Comparison of ENCODE assay signal across 1 cellular context in the genomic region with DNA sequence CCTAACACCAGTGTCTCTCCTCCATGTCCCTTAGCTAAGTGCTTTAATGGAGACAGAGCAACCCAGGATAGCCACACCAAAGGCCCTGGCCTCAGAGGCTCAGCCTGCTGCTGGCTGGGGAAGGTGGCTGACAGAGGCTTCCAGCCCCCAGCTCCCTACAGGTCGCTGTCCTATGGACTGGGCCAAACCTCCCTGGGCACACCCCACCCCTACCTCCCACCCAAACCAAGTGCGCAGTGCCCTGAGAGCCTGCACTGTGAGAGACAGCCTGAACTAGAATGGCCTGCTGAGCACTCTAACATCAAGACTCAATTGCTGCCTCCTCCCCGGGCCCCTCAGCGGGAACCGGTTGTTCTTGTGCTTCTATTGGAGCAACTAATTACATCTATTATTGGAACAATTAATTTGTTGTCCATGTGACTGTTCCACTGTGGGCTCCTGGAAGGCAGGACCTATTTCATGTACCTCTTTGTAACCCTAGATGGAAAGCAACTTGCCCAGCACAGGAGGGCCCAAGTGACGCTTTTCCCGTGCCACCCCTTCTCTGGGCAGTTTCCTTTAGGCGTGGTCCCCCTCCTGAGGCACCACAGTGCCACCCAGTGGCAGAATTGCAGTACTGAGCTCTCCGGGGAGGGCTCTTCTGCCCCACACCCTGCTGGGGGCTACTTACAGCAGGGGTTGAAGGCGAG.
A peak's percentile ranks its signal among the peaks of the same experiment; 100 is the strongest.
TF ChIP-seq lines count a peak whose summit lies in the region.

No MANE protein-coding gene starts in this region.

TF ChIP-seq in HepG2, 621 proteins besides CTCF, POLR2A, EP300 and RAD21 (continued from another document and continues in another):
- TF ChIP-seq ZNF432 (CRISPR knock-in tag; IDR thresholded peaks at IDR 0.05; ENCODE audit: borderline replicate concordance) (no peak), ZNF652 (CRISPR knock-in tag; IDR thresholded peaks at IDR 0.05; ENCODE audit: borderline replicate concordance, low read depth) (no peak), ZNF747 (CRISPR knock-in tag; IDR thresholded peaks at IDR 0.05; ENCODE audit: borderline replicate concordance) (peak; percentile 39; the same call in 1 of the 2 replicates), JARID2 (CRISPR knock-in tag; IDR thresholded peaks at IDR 0.05; ENCODE audit: insufficient replicate concordance) (no peak), PITX1 (CRISPR knock-in tag; IDR thresholded peaks at IDR 0.05) (no peak), ZNF225 (CRISPR knock-in tag; IDR thresholded peaks at IDR 0.05) (no peak), PHF20 (CRISPR knock-in tag; IDR thresholded peaks at IDR 0.05) (no peak), POLR2AphosphoS2 (IDR thresholded peaks at IDR 0.05; ENCODE audit: low read depth, low read length) (no peak), ZNF326 (CRISPR knock-in tag; IDR thresholded peaks at IDR 0.05; ENCODE audit: borderline replicate concordance) (no peak), MIER3 (CRISPR knock-in tag; IDR thresholded peaks at IDR 0.05; ENCODE audit: borderline replicate concordance) (0 out of 2 replicates have a peak, but pooled peaks have one; percentile 44), MED8 (CRISPR knock-in tag; IDR thresholded peaks at IDR 0.05; ENCODE audit: insufficient replicate concordance) (no peak), TSC22D2 (CRISPR knock-in tag; IDR thresholded peaks at IDR 0.05; ENCODE audit: borderline replicate concordance) (no peak; the same call in 1 of the 2 replicates), ZNF33A (CRISPR knock-in tag; IDR thresholded peaks at IDR 0.05; ENCODE audit: borderline replicate concordance) (no peak), ZFX (CRISPR knock-in tag; IDR thresholded peaks at IDR 0.05; ENCODE audit: low read depth) (peak; percentile 50), RXRB (CRISPR knock-in tag; IDR thresholded peaks at IDR 0.05; ENCODE audit: borderline replicate concordance) (peak; percentile 26; the same call in 1 of the 2 replicates), KAT8 (CRISPR knock-in tag; IDR thresholded peaks at IDR 0.05) (no peak), ZBTB8A (CRISPR knock-in tag; IDR thresholded peaks at IDR 0.05; ENCODE audit: borderline replicate concordance, low read depth) (no peak), HNRNPK (IDR thresholded peaks at IDR 0.05; ENCODE audit: low read depth, low read length, poor library complexity, severe bottlenecking) (no peak), CENPT (CRISPR knock-in tag; IDR thresholded peaks at IDR 0.05; ENCODE audit: low read depth) (no peak), HDAC2 (CRISPR knock-in tag; IDR thresholded peaks at IDR 0.05) (no peak), ZNF674 (CRISPR knock-in tag; IDR thresholded peaks at IDR 0.05; ENCODE audit: low read depth) (no peak), YEATS4 (CRISPR knock-in tag; IDR thresholded peaks at IDR 0.05; ENCODE audit: borderline replicate concordance) (no peak), ZNF790 (CRISPR knock-in tag; IDR thresholded peaks at IDR 0.05; ENCODE audit: borderline replicate concordance) (no peak), ZNF839 (CRISPR knock-in tag; IDR thresholded peaks at IDR 0.05; ENCODE audit: borderline replicate concordance) (no peak), EEA1 (CRISPR knock-in tag; IDR thresholded peaks at IDR 0.05; ENCODE audit: borderline replicate concordance) (no peak), EZH2 (conservative IDR thresholded peaks at IDR 0.05; ENCODE audit: low read depth, low read length) (no peak)
- TF ChIP-seq, protein P1, sequence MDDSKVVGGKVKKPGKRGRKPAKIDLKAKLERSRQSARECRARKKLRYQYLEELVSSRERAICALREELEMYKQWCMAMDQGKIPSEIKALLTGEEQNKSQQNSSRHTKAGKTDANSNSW (CRISPR knock-in tag; IDR thresholded peaks at IDR 0.05; ENCODE audit: borderline replicate concordance): no peak
- TF ChIP-seq, protein P2, sequence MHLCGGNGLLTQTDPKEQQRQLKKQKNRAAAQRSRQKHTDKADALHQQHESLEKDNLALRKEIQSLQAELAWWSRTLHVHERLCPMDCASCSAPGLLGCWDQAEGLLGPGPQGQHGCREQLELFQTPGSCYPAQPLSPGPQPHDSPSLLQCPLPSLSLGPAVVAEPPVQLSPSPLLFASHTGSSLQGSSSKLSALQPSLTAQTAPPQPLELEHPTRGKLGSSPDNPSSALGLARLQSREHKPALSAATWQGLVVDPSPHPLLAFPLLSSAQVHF (CRISPR knock-in tag; IDR thresholded peaks at IDR 0.05): no peak
- TF ChIP-seq, protein P3, sequence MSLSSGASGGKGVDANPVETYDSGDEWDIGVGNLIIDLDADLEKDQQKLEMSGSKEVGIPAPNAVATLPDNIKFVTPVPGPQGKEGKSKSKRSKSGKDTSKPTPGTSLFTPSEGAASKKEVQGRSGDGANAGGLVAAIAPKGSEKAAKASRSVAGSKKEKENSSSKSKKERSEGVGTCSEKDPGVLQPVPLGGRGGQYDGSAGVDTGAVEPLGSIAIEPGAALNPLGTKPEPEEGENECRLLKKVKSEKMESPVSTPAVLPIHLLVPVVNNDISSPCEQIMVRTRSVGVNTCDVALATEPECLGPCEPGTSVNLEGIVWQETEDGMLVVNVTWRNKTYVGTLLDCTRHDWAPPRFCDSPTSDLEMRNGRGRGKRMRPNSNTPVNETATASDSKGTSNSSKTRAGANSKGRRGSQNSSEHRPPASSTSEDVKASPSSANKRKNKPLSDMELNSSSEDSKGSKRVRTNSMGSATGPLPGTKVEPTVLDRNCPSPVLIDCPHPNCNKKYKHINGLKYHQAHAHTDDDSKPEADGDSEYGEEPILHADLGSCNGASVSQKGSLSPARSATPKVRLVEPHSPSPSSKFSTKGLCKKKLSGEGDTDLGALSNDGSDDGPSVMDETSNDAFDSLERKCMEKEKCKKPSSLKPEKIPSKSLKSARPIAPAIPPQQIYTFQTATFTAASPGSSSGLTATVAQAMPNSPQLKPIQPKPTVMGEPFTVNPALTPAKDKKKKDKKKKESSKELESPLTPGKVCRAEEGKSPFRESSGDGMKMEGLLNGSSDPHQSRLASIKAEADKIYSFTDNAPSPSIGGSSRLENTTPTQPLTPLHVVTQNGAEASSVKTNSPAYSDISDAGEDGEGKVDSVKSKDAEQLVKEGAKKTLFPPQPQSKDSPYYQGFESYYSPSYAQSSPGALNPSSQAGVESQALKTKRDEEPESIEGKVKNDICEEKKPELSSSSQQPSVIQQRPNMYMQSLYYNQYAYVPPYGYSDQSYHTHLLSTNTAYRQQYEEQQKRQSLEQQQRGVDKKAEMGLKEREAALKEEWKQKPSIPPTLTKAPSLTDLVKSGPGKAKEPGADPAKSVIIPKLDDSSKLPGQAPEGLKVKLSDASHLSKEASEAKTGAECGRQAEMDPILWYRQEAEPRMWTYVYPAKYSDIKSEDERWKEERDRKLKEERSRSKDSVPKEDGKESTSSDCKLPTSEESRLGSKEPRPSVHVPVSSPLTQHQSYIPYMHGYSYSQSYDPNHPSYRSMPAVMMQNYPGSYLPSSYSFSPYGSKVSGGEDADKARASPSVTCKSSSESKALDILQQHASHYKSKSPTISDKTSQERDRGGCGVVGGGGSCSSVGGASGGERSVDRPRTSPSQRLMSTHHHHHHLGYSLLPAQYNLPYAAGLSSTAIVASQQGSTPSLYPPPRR (CRISPR knock-in tag; IDR thresholded peaks at IDR 0.05; ENCODE audit: borderline replicate concordance): no peak
- TF ChIP-seq, protein P4, sequence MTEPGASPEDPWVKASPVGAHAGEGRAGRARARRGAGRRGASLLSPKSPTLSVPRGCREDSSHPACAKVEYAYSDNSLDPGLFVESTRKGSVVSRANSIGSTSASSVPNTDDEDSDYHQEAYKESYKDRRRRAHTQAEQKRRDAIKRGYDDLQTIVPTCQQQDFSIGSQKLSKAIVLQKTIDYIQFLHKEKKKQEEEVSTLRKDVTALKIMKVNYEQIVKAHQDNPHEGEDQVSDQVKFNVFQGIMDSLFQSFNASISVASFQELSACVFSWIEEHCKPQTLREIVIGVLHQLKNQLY (CRISPR knock-in tag; IDR thresholded peaks at IDR 0.05): no peak
- TF ChIP-seq, protein P5, sequence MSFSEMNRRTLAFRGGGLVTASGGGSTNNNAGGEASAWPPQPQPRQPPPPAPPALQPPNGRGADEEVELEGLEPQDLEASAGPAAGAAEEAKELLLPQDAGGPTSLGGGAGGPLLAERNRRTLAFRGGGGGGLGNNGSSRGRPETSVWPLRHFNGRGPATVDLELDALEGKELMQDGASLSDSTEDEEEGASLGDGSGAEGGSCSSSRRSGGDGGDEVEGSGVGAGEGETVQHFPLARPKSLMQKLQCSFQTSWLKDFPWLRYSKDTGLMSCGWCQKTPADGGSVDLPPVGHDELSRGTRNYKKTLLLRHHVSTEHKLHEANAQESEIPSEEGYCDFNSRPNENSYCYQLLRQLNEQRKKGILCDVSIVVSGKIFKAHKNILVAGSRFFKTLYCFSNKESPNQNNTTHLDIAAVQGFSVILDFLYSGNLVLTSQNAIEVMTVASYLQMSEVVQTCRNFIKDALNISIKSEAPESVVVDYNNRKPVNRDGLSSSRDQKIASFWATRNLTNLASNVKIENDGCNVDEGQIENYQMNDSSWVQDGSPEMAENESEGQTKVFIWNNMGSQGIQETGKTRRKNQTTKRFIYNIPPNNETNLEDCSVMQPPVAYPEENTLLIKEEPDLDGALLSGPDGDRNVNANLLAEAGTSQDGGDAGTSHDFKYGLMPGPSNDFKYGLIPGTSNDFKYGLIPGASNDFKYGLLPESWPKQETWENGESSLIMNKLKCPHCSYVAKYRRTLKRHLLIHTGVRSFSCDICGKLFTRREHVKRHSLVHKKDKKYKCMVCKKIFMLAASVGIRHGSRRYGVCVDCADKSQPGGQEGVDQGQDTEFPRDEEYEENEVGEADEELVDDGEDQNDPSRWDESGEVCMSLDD (CRISPR knock-in tag; IDR thresholded peaks at IDR 0.05; ENCODE audit: borderline replicate concordance): no peak
- TF ChIP-seq, protein P6, sequence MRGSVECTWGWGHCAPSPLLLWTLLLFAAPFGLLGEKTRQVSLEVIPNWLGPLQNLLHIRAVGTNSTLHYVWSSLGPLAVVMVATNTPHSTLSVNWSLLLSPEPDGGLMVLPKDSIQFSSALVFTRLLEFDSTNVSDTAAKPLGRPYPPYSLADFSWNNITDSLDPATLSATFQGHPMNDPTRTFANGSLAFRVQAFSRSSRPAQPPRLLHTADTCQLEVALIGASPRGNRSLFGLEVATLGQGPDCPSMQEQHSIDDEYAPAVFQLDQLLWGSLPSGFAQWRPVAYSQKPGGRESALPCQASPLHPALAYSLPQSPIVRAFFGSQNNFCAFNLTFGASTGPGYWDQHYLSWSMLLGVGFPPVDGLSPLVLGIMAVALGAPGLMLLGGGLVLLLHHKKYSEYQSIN (CRISPR knock-in tag; IDR thresholded peaks at IDR 0.05; ENCODE audit: borderline replicate concordance): no peak
- TF ChIP-seq, protein P7, sequence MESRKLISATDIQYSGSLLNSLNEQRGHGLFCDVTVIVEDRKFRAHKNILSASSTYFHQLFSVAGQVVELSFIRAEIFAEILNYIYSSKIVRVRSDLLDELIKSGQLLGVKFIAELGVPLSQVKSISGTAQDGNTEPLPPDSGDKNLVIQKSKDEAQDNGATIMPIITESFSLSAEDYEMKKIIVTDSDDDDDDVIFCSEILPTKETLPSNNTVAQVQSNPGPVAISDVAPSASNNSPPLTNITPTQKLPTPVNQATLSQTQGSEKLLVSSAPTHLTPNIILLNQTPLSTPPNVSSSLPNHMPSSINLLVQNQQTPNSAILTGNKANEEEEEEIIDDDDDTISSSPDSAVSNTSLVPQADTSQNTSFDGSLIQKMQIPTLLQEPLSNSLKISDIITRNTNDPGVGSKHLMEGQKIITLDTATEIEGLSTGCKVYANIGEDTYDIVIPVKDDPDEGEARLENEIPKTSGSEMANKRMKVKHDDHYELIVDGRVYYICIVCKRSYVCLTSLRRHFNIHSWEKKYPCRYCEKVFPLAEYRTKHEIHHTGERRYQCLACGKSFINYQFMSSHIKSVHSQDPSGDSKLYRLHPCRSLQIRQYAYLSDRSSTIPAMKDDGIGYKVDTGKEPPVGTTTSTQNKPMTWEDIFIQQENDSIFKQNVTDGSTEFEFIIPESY (CRISPR knock-in tag; IDR thresholded peaks at IDR 0.05): 0 out of 2 replicates have a peak, but pooled peaks have one; percentile 28
- TF ChIP-seq, protein P8, sequence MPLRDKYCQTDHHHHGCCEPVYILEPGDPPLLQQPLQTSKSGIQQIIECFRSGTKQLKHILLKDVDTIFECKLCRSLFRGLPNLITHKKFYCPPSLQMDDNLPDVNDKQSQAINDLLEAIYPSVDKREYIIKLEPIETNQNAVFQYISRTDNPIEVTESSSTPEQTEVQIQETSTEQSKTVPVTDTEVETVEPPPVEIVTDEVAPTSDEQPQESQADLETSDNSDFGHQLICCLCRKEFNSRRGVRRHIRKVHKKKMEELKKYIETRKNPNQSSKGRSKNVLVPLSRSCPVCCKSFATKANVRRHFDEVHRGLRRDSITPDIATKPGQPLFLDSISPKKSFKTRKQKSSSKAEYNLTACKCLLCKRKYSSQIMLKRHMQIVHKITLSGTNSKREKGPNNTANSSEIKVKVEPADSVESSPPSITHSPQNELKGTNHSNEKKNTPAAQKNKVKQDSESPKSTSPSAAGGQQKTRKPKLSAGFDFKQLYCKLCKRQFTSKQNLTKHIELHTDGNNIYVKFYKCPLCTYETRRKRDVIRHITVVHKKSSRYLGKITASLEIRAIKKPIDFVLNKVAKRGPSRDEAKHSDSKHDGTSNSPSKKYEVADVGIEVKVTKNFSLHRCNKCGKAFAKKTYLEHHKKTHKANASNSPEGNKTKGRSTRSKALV (CRISPR knock-in tag; IDR thresholded peaks at IDR 0.05): no peak
- TF ChIP-seq, protein P9, sequence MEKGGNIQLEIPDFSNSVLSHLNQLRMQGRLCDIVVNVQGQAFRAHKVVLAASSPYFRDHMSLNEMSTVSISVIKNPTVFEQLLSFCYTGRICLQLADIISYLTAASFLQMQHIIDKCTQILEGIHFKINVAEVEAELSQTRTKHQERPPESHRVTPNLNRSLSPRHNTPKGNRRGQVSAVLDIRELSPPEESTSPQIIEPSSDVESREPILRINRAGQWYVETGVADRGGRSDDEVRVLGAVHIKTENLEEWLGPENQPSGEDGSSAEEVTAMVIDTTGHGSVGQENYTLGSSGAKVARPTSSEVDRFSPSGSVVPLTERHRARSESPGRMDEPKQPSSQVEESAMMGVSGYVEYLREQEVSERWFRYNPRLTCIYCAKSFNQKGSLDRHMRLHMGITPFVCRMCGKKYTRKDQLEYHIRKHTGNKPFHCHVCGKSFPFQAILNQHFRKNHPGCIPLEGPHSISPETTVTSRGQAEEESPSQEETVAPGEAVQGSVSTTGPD (CRISPR knock-in tag; IDR thresholded peaks at IDR 0.05): no peak
